Comparison of ENCODE assay signal across 8 cellular contexts in genomic region chr12:96237465-96238077, GRCh38. TPM values are rescaled to one million over a fixed set of nuclear protein-coding genes. Genes with fewer than 3 reads are reported as not detected.
DNase-seq lines count a peak whose midpoint lies in the region; ATAC-seq, FAIRE-seq and TF ChIP-seq lines count a peak whose summit lies in the region.

No MANE protein-coding gene starts in this region.

- SMC1A ChIA-PET in GM12878 (lab: Charles Lee; ENCODE audit: uncharacterized antibody, unreplicated experiment), result no interaction called here

- 7% methylated on average over 9 of the region's 9 CpGs for WGBS in GM12878 (ENCODE audit: insufficient coverage, insufficient replicate concordance, low lambda C conversion rate, missing lambda C conversion rate)

- ATAC-seq in GM12878 (peak; percentile 16; the same call in 1 of the 3 replicates), HG02763 (IDR thresholded peaks at IDR 0.05; ENCODE audit: unreplicated experiment) (no peak), GM19395 (IDR thresholded peaks at IDR 0.05; ENCODE audit: unreplicated experiment) (no peak)

- in situ Hi-C loops in GM12878 (cut with MboI), result no loop called here

- H3K9me3 Mint-ChIP-seq in HFFc6, result no peaks in the 10 kb centered on the region
- H3K9me3 Mint-ChIP-seq in T-helper 2 cell treated with Interferon-gamma antibody and Interleukin-4, amounts not matched to agents 5 μg/mL and 100 μg/mL, for 36 hours, result no peaks in the 10 kb centered on the region

- H3K4me3 Mint-ChIP-seq in HFFc6, result peak overlapping the region; percentile 73
- peak overlapping the region; percentile 38 for H3K4me3 Mint-ChIP-seq in T-helper 2 cell treated with Interferon-gamma antibody and Interleukin-4, amounts not matched to agents 5 μg/mL and 100 μg/mL, for 36 hours

- no peak for FAIRE-seq in GM12878 (lab: Jason Lieb, UNC)

- POLR2A ChIA-PET in GM12878 (lab: Charles Lee), result interaction anchor here (0.6 kb wide), 1 partner anchor 36 kb away, joined by 3 read pairs; no protein-coding TSS in a partner anchor

- no peaks in the 10 kb centered on the region for H4K20me1 ChIP-seq in GM12878 (ENCODE audit: control insufficient read depth, insufficient read depth)

- H3K36me3 Mint-ChIP-seq in HFFc6 (ENCODE audit: low read depth), result peaks cover 9% of the 10 kb centered on the region; the same call in 1 of the 2 replicates
- peaks cover 26% of the 10 kb centered on the region for H3K36me3 Mint-ChIP-seq in T-helper 2 cell treated with Interferon-gamma antibody and Interleukin-4, amounts not matched to agents 5 μg/mL and 100 μg/mL, for 36 hours (ENCODE audit: low read depth)

- H3K27me3 ChIP-seq in GM12878 (replicated peaks in 1 of 2; ENCODE audit: control insufficient read depth in 2 of 2, insufficient read depth in 2 of 2, low read length in 1 of 2), result no peaks in the 10 kb centered on the region

- peaks cover 0 to 2% of the 10 kb centered on the region in 2 experiments; a peak in 2 of 4 replicates for H3K36me3 ChIP-seq in GM12878 (ENCODE audit: control insufficient read depth in 2 of 2, insufficient read depth in 2 of 2, low read length in 1 of 2)

- DNase-seq in HFFc6 (peak; percentile 91), GM12878 (ENCODE audit: low read depth, low spot score) (no peak), mesenteric fat pad (ENCODE audit: low spot score) (peak; percentile 86), DMS114 treated with DMSO at 0.1 percent for 48 hours (lab: John Stamatoyannopoulos, UW; ENCODE audit: unreplicated experiment) (no peak)
- peak; percentile 67 for DNase-seq in T-helper 2 cell treated with Interferon-gamma antibody and Interleukin-4, amounts not matched to agents 5 μg/mL and 100 μg/mL, for 36 hours (ENCODE audit: low spot score)
- peak; percentile 45 to 56 for DNase-seq in stimulated activated CD8-positive, alpha-beta memory T cell treated with anti-CD3 and anti-CD28 coated beads, Interleukin-7, amount 100 ng/mL, for 48 hours (ENCODE audit: extremely low read depth in 1 of 2, low read depth in 1 of 2)

- TF ChIP-seq RAD21 in GM12878 (IDR thresholded peaks at IDR 0.05; ENCODE audit: insufficient read depth, low read depth, low read length), result no peak

- H3K4me2 ChIP-seq in GM12878 (ENCODE audit: control insufficient read depth, insufficient read depth), result no peak overlapping the region

- CTCF ChIA-PET in GM12878 (lab: Yijun Ruan, JAX), result interaction anchor here (0.9 to 1.4 kb wide), 2 partner anchors 23 to 160 kb away, joined by 3 to 5 read pairs; no protein-coding TSS in a partner anchor

- TF ChIP-seq POLR2A in GM12878 (IDR thresholded peaks at IDR 0.05; ENCODE audit: low read depth, low read length), result no peak

- TF ChIP-seq CTCF in HFFc6 (IDR thresholded peaks at IDR 0.05) (no peak; the same call in 1 of the 2 replicates), GM12878 (IDR thresholded peaks at IDR 0.05 in 2 of 3, conservative IDR thresholded peaks at IDR 0.05 in 1 of 3; ENCODE audit: control insufficient read depth in 2 of 3, extremely low read depth in 1 of 3, insufficient read depth in 1 of 3, low read depth in 3 of 3, low read length in 3 of 3) (no peak)

- H2AFZ ChIP-seq in GM12878 (ENCODE audit: control insufficient read depth, low read depth, low read length), result no peak overlapping the region

- H3K9me3 ChIP-seq in GM12878 (replicated peaks; ENCODE audit: control insufficient read depth, insufficient read depth, low read length), result no peaks in the 10 kb centered on the region

- peak overlapping the region; percentile 99 for H3K27ac Mint-ChIP-seq in HFFc6
- peak overlapping the region; percentile 5 for H3K27ac Mint-ChIP-seq in T-helper 2 cell treated with Interferon-gamma antibody and Interleukin-4, amounts not matched to agents 5 μg/mL and 100 μg/mL, for 36 hours

- intact Hi-C loops in GM12878 (cut with micrococcal nuclease; ENCODE audit: unreplicated experiment), result no loop called here

- no peak overlapping the region for H3K4me3 ChIP-seq in GM12878

- H3K27me3 Mint-ChIP-seq in HFFc6 (ENCODE audit: insufficient read depth), result peaks cover 2% of the 10 kb centered on the region
- H3K27me3 Mint-ChIP-seq in T-helper 2 cell treated with Interferon-gamma antibody and Interleukin-4, amounts not matched to agents 5 μg/mL and 100 μg/mL, for 36 hours (ENCODE audit: low read depth), result no peaks in the 10 kb centered on the region

- no peak for TF ChIP-seq EP300 in GM12878 (IDR thresholded peaks at IDR 0.05; ENCODE audit: borderline replicate concordance in 1 of 2, control insufficient read depth in 1 of 2, low read depth in 2 of 2, low read length in 2 of 2)

- no peak overlapping the region for H3K9ac ChIP-seq in GM12878 (ENCODE audit: control insufficient read depth, insufficient read depth, low read length)

- peaks cover 84% of the 10 kb centered on the region for H3K4me1 Mint-ChIP-seq in HFFc6 (ENCODE audit: low read depth)
- peaks cover 41% of the 10 kb centered on the region for H3K4me1 Mint-ChIP-seq in T-helper 2 cell treated with Interferon-gamma antibody and Interleukin-4, amounts not matched to agents 5 μg/mL and 100 μg/mL, for 36 hours (ENCODE audit: low read depth)

- no peak overlapping the region for H3K27ac ChIP-seq in GM12878 (ENCODE audit: control insufficient read depth, insufficient read depth)

- H3K79me2 ChIP-seq in GM12878 (ENCODE audit: control insufficient read depth, insufficient read depth, low read length), result no peaks in the 10 kb centered on the region

- BruUV-seq in GM12878 (replicated peaks; lab: Mats Ljungman, UMichigan), result no TSS peak

- H3K4me1 ChIP-seq in GM12878 (ENCODE audit: control insufficient read depth, insufficient read depth, low read length), result no peaks in the 10 kb centered on the region

- RAD21 ChIA-PET in GM12878 (lab: Charles Lee; ENCODE audit: unreplicated experiment), result no interaction called here

TF ChIP-seq in GM12878, 131 proteins besides CTCF, POLR2A, EP300 and RAD21 (continues in another document):
- TF ChIP-seq MYB (IDR thresholded peaks at IDR 0.05; ENCODE audit: borderline replicate concordance, low read depth, low read length) (no peak), TCF3 (IDR thresholded peaks at IDR 0.05; ENCODE audit: borderline replicate concordance, insufficient read depth, low read depth, low read length) (no peak), RBBP5 (conservative IDR thresholded peaks at IDR 0.05) (no peak), HDAC2 (IDR thresholded peaks at IDR 0.05) (no peak), RELA (IDR thresholded peaks at IDR 0.05; ENCODE audit: borderline replicate concordance, partially characterized antibody) (no peak), HSF1 (IDR thresholded peaks at IDR 0.05; ENCODE audit: low read depth, low read length) (no peak), GATAD2B (conservative IDR thresholded peaks at IDR 0.05; ENCODE audit: low read depth) (no peak), RFX5 (IDR thresholded peaks at IDR 0.05; ENCODE audit: low read depth, low read length) (no peak), TBL1XR1 (IDR thresholded peaks at IDR 0.05; ENCODE audit: low read depth, low read length) (no peak), JUND (IDR thresholded peaks at IDR 0.05; ENCODE audit: low read depth, low read length) (no peak)

RNA-seq across cellular contexts. Expression of gene ELK3, which starts 43.4 kb away (rescaled TPM):
- total RNA-seq in HFFc6 (2021; fragmentation: NEBNext Ultra II Directional; extraction: Animal tissue kit (Norgen Biotek cat#: 25700)), result 10 to 100 TPM; 54.5 to 80.7 (median 71.9) TPM
- total RNA-seq in GM12878 (2013; cell fraction: nucleolus; rRNA removed), result 3.1 and 3.6 TPM in 2 replicates
- total RNA-seq in GM12878 (2014; rRNA removed) (0.56 and 0.98 TPM in 2 replicates), GM12878 (2014; rRNA removed; fragmentation: Illumina TruSeq; extraction: Trizol) (0.69 and 0.89 TPM in 2 replicates), GM12878 (2021) (0.96 and 1.2 TPM in 2 replicates), mesenteric fat pad (47.6 TPM)
- 0.62 TPM for polyA plus RNA-seq in GM12878 (2011; ENCODE audit: low read depth)
- polyA plus RNA-seq in GM12878 (2011; rRNA removed) (4.8 and 5.3 TPM in 2 replicates), GM12878 (2014; fragmentation: Illumina TruSeq; extraction: Trizol) (0.92 and 0.98 TPM in 2 replicates), GM12878 (2014; fragmentation: Nextera tagmentation; extraction: Ambion mirVana) (under 1 TPM; 0.37 to 0.68 TPM), GM12878 (2014; rRNA removed) (0.47 and 1.2 TPM in 2 replicates), GM12878 (2016; fragmentation: Nextera tagmentation; extraction: Ambion mirVana) (under 1 TPM; 0.68 to 0.87 TPM)
- 4.2 and 5.4 TPM in 2 replicates for polyA plus RNA-seq in GM12878 (2011; cell fraction: cytosol; rRNA removed)
- polyA plus RNA-seq in GM12878 (2011; cell fraction: nucleus; rRNA removed), result 3.6 and 4.2 TPM in 2 replicates
- 1.4 and 1.5 TPM in 2 replicates for polyA plus RNA-seq in GM12878 (2012)
- polyA minus RNA-seq in GM12878 (2011; rRNA and poly(A)+ RNA removed), result 5.6 and 8.0 TPM in 2 replicates
- polyA minus RNA-seq in GM12878 (2011; cell fraction: cytosol; rRNA and poly(A)+ RNA removed), result 2.0 and 5.4 TPM in 2 replicates
- 1.9 and 5.4 TPM in 2 replicates for polyA minus RNA-seq in GM12878 (2011; cell fraction: nucleus; rRNA and poly(A)+ RNA removed)

Comparison
In these comparisons a context has a peak if more than half of its experiments do, and no peak if none do; other contexts are left out.
1. DNase-seq: peak in HFFc6 (single experiment), T-helper 2 cell treated with Interferon-gamma antibody and Interleukin-4, amounts not matched to agents 5 μg/mL and 100 μg/mL, for 36 hours (single experiment), mesenteric fat pad (single experiment) and stimulated activated CD8-positive, alpha-beta memory T cell treated with anti-CD3 and anti-CD28 coated beads, Interleukin-7, amount 100 ng/mL, for 48 hours (2 of 2); none in GM12878 (single experiment) and DMS114 treated with DMSO at 0.1 percent for 48 hours (single experiment).
2. RNA of gene ELK3, which starts 43.4 kb away (total RNA-seq): 54.5 to 80.7 TPM in HFFc6 and 47.6 TPM in mesenteric fat pad (single experiment); 0.56 to 3.6 TPM in GM12878; every median in the first group is over 10 times any median in the second.